In genomic region chr1:150696995-150697927, GRCh38 we compare ENCODE assay signal across 8 cellular contexts. TPM values are rescaled to one million over a fixed set of nuclear protein-coding genes. Genes with fewer than 3 reads are reported as not detected.
A peak's percentile ranks its signal among the peaks of the same experiment; 100 is the strongest.
DNase-seq lines count a peak whose midpoint lies in the region; ATAC-seq and TF ChIP-seq lines count a peak whose summit lies in the region.

TSS of gene GOLPH3L (minus strand) at chr1:150697154. CDS start at chr1:150694838, 2,316 bp downstream.

- H3K4me3 ChIP-seq in spleen = peak within 1 kb of the TSS; percentile 73 to 89 (median 77)

- H3K27me3 Mint-ChIP-seq in WTC11 (ENCODE audit: low read depth) = no peaks in the 10 kb centered on the region

- 1 to 3% (median 2%) methylated on average over 16 to 18 of the region's 18 CpGs for WGBS in spleen, 5 donors

- H3K36me3 ChIP-seq in spleen = peaks cover 0 to 32% (median 21%) of the 10 kb centered on the region in 6 donors

- H3K4me3 Mint-ChIP-seq in WTC11 = peak within 1 kb of the TSS; percentile 92

- H3K27me3 ChIP-seq in spleen (replicated peaks in 1 of 7) = no peaks in the 10 kb centered on the region

- no peaks in the 10 kb centered on the region for H3K9me3 ChIP-seq in spleen

- CTCF ChIA-PET in WTC11 (lab: Charles Lee) = interaction anchor here (0.6 to 1.4 kb wide), 12 partner anchors 11 to 374 kb away, joined by 3 to 13 read pairs (median 4); partner anchors contain the start of genes ANXA9, FALEC and GABPB2

- peak within 1 kb of the TSS in 6 of 8 donors; percentile 16 to 79 (median 72) for H3K27ac ChIP-seq in spleen

- peaks cover 19 to 54% (median 36%) of the 10 kb centered on the region in 6 donors for H3K4me1 ChIP-seq in spleen

- peak within 1 kb of the TSS; percentile 98 for H3K27ac Mint-ChIP-seq in WTC11

- peak; percentile 100 for DNase-seq in ACHN
- DNase-seq in NCI-H226 = peak; percentile 99
- peak; percentile 92 for DNase-seq in WTC11 (ENCODE audit: low spot score)
- DNase-seq in central memory CD4-positive, alpha-beta T cell = peak; percentile 95
- peak; percentile 97 for DNase-seq in inferior parietal cortex (ENCODE audit: extremely low spot score)
- DNase-seq in spleen = peak; percentile 93

- in situ Hi-C loops in ACHN (cut with HindIII; ENCODE audit: low pct_ligation_motif_present, low pct_unique_long_range_greater_than_20kb, low sequenced_read_pairs) = no loop called here

- H3K4me1 Mint-ChIP-seq in WTC11 = peaks cover 8% of the 10 kb centered on the region

- no peak for TF ChIP-seq CTCF in WTC11 (IDR thresholded peaks at IDR 0.05)
- peak in 3 of 11 experiments; percentile 36 to 51 (median 40) for TF ChIP-seq CTCF in spleen (IDR thresholded peaks at IDR 0.05 in 8 of 11, conservative IDR thresholded peaks at IDR 0.05 in 3 of 11)

- POLR2A ChIA-PET in WTC11 (lab: Charles Lee) = interaction anchor here (0.6 to 1.7 kb wide), 10 partner anchors 13 to 309 kb away, joined by 3 to 11 read pairs (median 4); partner anchors contain the start of genes CTSK, ENSA, MCL1 and MINDY1

- TF ChIP-seq POLR2A in spleen (IDR thresholded peaks at IDR 0.05) = peak in 1 of 3 donors; percentile 75

- H3K9me3 Mint-ChIP-seq in WTC11 = no peaks in the 10 kb centered on the region

- intact Hi-C loops in spleen (cut with DNase I; ENCODE audit: low total_unique reads) = loop anchor here (10.0 kb wide), 1 partner anchor 62 kb away; no protein-coding TSS in a partner anchor

- peak; percentile 99 for ATAC-seq in GM18907 (IDR thresholded peaks at IDR 0.05; ENCODE audit: unreplicated experiment)
- ATAC-seq in HG03175 (IDR thresholded peaks at IDR 0.05; ENCODE audit: unreplicated experiment) = peak; percentile 99
- ATAC-seq in WTC11 = peak; percentile 100

- H3K36me3 Mint-ChIP-seq in WTC11 = peaks cover 32% of the 10 kb centered on the region

TF ChIP-seq in WTC11, 78 proteins besides CTCF, POLR2A, EP300 and RAD21 (continues in another document):
- TF ChIP-seq ZNF512 (CRISPR knock-in tag; IDR thresholded peaks at IDR 0.05; ENCODE audit: borderline replicate concordance) (no peak), CREM (CRISPR knock-in tag; IDR thresholded peaks at IDR 0.05) (0 out of 2 replicates have a peak, but pooled peaks have one; percentile 35), FOXK1 (CRISPR knock-in tag; IDR thresholded peaks at IDR 0.05) (peak; percentile 67), ERG (CRISPR knock-in tag; IDR thresholded peaks at IDR 0.05) (no peak), ETV6 (CRISPR knock-in tag; IDR thresholded peaks at IDR 0.05) (no peak), TP53 (CRISPR knock-in tag; IDR thresholded peaks at IDR 0.05) (no peak), NR3C1 (CRISPR knock-in tag; conservative IDR thresholded peaks at IDR 0.05; ENCODE audit: low read depth) (no peak), ZBTB43 (CRISPR knock-in tag; IDR thresholded peaks at IDR 0.05) (no peak), E2F4 (CRISPR knock-in tag; IDR thresholded peaks at IDR 0.05; ENCODE audit: borderline replicate concordance, low read depth) (no peak), NFATC4 (CRISPR knock-in tag; IDR thresholded peaks at IDR 0.05) (no peak), ZMAT4 (CRISPR knock-in tag; IDR thresholded peaks at IDR 0.05) (no peak), ZNF263 (CRISPR knock-in tag; IDR thresholded peaks at IDR 0.05; ENCODE audit: low read depth) (no peak), NFYB (CRISPR knock-in tag; conservative IDR thresholded peaks at IDR 0.05; ENCODE audit: low read depth) (peak; percentile 98), HMGA2 (CRISPR knock-in tag; IDR thresholded peaks at IDR 0.05) (no peak), ZNF219 (CRISPR knock-in tag; IDR thresholded peaks at IDR 0.05; ENCODE audit: borderline replicate concordance) (no peak), HMGXB4 (CRISPR knock-in tag; IDR thresholded peaks at IDR 0.05) (no peak), ATF1 (CRISPR knock-in tag; IDR thresholded peaks at IDR 0.05) (no peak), MAX (CRISPR knock-in tag; IDR thresholded peaks at IDR 0.05) (peak; percentile 35; the same call in 1 of the 2 replicates), TEAD1 (CRISPR knock-in tag; IDR thresholded peaks at IDR 0.05) (no peak), ZNF425 (CRISPR knock-in tag; conservative IDR thresholded peaks at IDR 0.05) (no peak)

RNA-seq across cellular contexts. Expression of gene GOLPH3L, which starts in this region (rescaled TPM):
- 39.5 to 46.1 TPM (median 43.3 TPM) in 3 replicates for total RNA-seq in WTC11 (2021)
- total RNA-seq in spleen = 10 to 100 TPM; 21.9 to 31.0 (median 27.1) TPM
- polyA plus RNA-seq in spleen = 10 to 100 TPM in 1 of 3 donors, 1 to 10 TPM in 2; 9.0 to 12.2 (median 9.3) TPM

Comparison
In these comparisons a context has a peak if more than half of its experiments do, and no peak if none do; other contexts are left out.
1. Peak in every context shown above with its lines: DNase-seq, ATAC-seq, H3K4me3 ChIP-seq and H3K27ac ChIP-seq.